Comparison of ENCODE assay signal across 13 cellular contexts in the genomic region with DNA sequence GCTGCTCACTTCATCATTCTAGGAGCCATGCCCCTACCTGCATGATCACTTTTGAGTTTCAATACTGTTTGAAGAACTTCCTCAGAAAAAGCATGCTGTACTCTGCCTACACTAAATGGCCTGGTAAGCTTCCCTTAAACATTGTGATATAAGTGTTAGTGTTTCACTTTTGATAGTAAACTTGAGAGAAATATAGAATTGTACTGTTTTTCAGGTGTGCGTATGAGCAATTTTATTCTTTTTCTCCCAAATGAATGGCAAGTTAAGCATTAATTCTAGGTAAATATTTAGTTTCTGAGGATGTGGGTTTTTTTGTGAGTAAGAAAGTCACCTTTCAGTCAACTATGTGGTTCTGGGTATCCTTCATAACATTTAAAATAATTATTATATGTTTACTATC.
"Had no signal": no experiment of that assay in that cellular context is flagged by ENCODE, and none has a peak within 500 bp of the region (broad histone marks: within the 10 kb centered on the region; RNA-seq: fewer than 3 reads in every experiment).

No MANE protein-coding gene starts in this region.

- ATAC-seq: gastrocnemius medialis; left lung; natural killer cell treated with Interleukin-12 subunit alpha and Interleukin-12 subunit beta and Interleukin-15 and Interleukin-18, amount 100 ng/mL, for 72 hours had no signal

- H3K9me3 Mint-ChIP-seq: natural killer cell treated with Interleukin-12 subunit alpha and Interleukin-12 subunit beta and Interleukin-15 and Interleukin-18, amount 100 ng/mL, for 72 hours had no signal

- H3K27ac ChIP-seq: cardiac muscle cell, gastrocnemius medialis, left lung, right atrium auricular region, VCaP had no signal

- H3K4me3 Mint-ChIP-seq: natural killer cell treated with Interleukin-12 subunit alpha and Interleukin-12 subunit beta and Interleukin-15 and Interleukin-18, amount 100 ng/mL, for 72 hours had no signal

- H3K27ac Mint-ChIP-seq: natural killer cell treated with Interleukin-12 subunit alpha and Interleukin-12 subunit beta and Interleukin-15 and Interleukin-18, amount 100 ng/mL, for 72 hours had no signal

- H3K27me3 Mint-ChIP-seq: natural killer cell treated with Interleukin-12 subunit alpha and Interleukin-12 subunit beta and Interleukin-15 and Interleukin-18, amount 100 ng/mL, for 72 hours had no signal

- DNase-seq: activated CD4-positive, alpha-beta T cell treated with anti-CD3 and anti-CD28 coated beads for 4 hours; activated naive CD4-positive, alpha-beta T cell treated with Interleukin-2 at 50 U/mL for 16 hours; cortex of kidney; effector CD8-positive, alpha-beta T cell; gastrocnemius medialis; left lung; nucleus accumbens; small intestine; trophoblast cell had no signal
